In genomic region chr2:60480089-60480773, GRCh38 we compare ENCODE assay signal across 18 cellular contexts.
DNase-seq lines count a peak whose midpoint lies in the region; ATAC-seq and TF ChIP-seq lines count a peak whose summit lies in the region.
"Had no signal": no experiment of that assay in that cellular context is flagged by ENCODE, and none has a peak within 500 bp of the region (broad histone marks: within the 10 kb centered on the region; RNA-seq: fewer than 3 reads in every experiment).

No MANE protein-coding gene starts in this region.

- H3K36me3 ChIP-seq in left lung (no peaks in the 10 kb centered on the region), stomach (no peaks in the 10 kb centered on the region), gastrocnemius medialis (no peaks in the 10 kb centered on the region)
- H3K36me3 ChIP-seq: adrenal gland had no signal

- H3K9me3 Mint-ChIP-seq in brain = no peaks in the 10 kb centered on the region
- H3K9me3 Mint-ChIP-seq: activated T-cell treated with anti-CD3 and anti-CD28 coated beads, Interleukin-2, amount 50 U/mL, for 4 hours had no signal

- TF ChIP-seq EP300 in stomach (IDR thresholded peaks at IDR 0.05) = no peak

- no peaks in the 10 kb centered on the region for H3K27me3 Mint-ChIP-seq in brain

- peak in 1 of 2 donors; percentile 55 for DNase-seq in left lung
- DNase-seq in stomach = peak; percentile 57
- no peak for DNase-seq in DMS79 treated with DMSO at 0.1 percent for 48 hours (lab: John Stamatoyannopoulos, UW)
- no peak for DNase-seq in NK-92 treated with Interleukin-12 subunit alpha and Interleukin-12 subunit beta, amount 100 ng/mL, for 24 hours (lab: John Stamatoyannopoulos, UW)
- DNase-seq in gastrocnemius medialis = no peak
- DNase-seq: activated CD4-positive, alpha-beta T cell treated with anti-CD3 and anti-CD28 coated beads for 4 hours; activated T-cell treated with anti-CD3 and anti-CD28 coated beads, Interleukin-2, amount 50 U/mL, for 4 hours; adrenal gland; hippocampal formation; IMR-90; mesenchymal stem cell; NCI-H1092; posterior cingulate gyrus had no signal

- peak; percentile 36 for ATAC-seq in HG03342 (IDR thresholded peaks at IDR 0.05; ENCODE audit: unreplicated experiment)
- ATAC-seq in left lung = peak; percentile 78
- no peak for ATAC-seq in gastrocnemius medialis
- no peak for ATAC-seq in GM21526 (IDR thresholded peaks at IDR 0.05; ENCODE audit: low FRiP score, unreplicated experiment)
- ATAC-seq: activated T-cell treated with anti-CD3 and anti-CD28 coated beads, Interleukin-2, amount 50 U/mL, for 4 hours had no signal

- H3K9me3 ChIP-seq in left lung (no peaks in the 10 kb centered on the region), stomach (no peaks in the 10 kb centered on the region), gastrocnemius medialis (no peaks in the 10 kb centered on the region)
- H3K9me3 ChIP-seq: adrenal gland had no signal

- in situ Hi-C loops in gastrocnemius medialis (cut with MboI; ENCODE audit: low sequenced_read_pairs in 4 of 4) = no loop called here

- H3K4me1 Mint-ChIP-seq in brain = peaks cover 96% of the 10 kb centered on the region

- no peak overlapping the region for H3K4me3 Mint-ChIP-seq in brain
- H3K4me3 Mint-ChIP-seq: activated T-cell treated with anti-CD3 and anti-CD28 coated beads, Interleukin-2, amount 50 U/mL, for 4 hours had no signal

- intact Hi-C loops in left lung (cut with DNase I) = no loop called here
- intact Hi-C loops in stomach (cut with DNase I; ENCODE audit: low total_unique reads) = no loop called here
- intact Hi-C loops in gastrocnemius medialis (cut with DNase I; ENCODE audit: low total_unique reads) = no loop called here

- H3K4me1 ChIP-seq in left lung (peaks cover 10 to 49% of the 10 kb centered on the region in 2 donors), stomach (peaks cover 4 to 65% (median 39%) of the 10 kb centered on the region in 4 donors), gastrocnemius medialis (no peaks in the 10 kb centered on the region)

- peak overlapping the region in 1 of 2 donors; percentile 23 for H3K27ac ChIP-seq in left lung
- H3K27ac ChIP-seq in stomach = peak overlapping the region; percentile 11 to 78 (median 27)
- H3K27ac ChIP-seq in gastrocnemius medialis = no peak overlapping the region
- H3K27ac ChIP-seq: adrenal gland, C4-2B, coronary artery had no signal

- WGBS in stomach, 5 donors = 42 to 70% (median 67%) methylated on average over 3 to 4 of the region's 4 CpGs

- H3K27me3 ChIP-seq in left lung (no peaks in the 10 kb centered on the region), stomach (no peaks in the 10 kb centered on the region), gastrocnemius medialis (no peaks in the 10 kb centered on the region)
- H3K27me3 ChIP-seq: adrenal gland had no signal

- H3K36me3 Mint-ChIP-seq in brain = peaks cover 28% of the 10 kb centered on the region

- TF ChIP-seq POLR2A in stomach (IDR thresholded peaks at IDR 0.05) (no peak), gastrocnemius medialis (IDR thresholded peaks at IDR 0.05) (no peak)

- H3K4me3 ChIP-seq in left lung (no peak overlapping the region), stomach (no peak overlapping the region), gastrocnemius medialis (no peak overlapping the region)
- H3K4me3 ChIP-seq: adrenal gland, coronary artery had no signal

- peak overlapping the region in 3 of 5 experiments; percentile 29 to 76 (median 33) for H3K27ac Mint-ChIP-seq in brain

- no peak for TF ChIP-seq CTCF in brain (conservative IDR thresholded peaks at IDR 0.05)
- TF ChIP-seq CTCF in left lung (IDR thresholded peaks at IDR 0.05) = no peak
- TF ChIP-seq CTCF in stomach (IDR thresholded peaks at IDR 0.05) = no peak
- TF ChIP-seq CTCF in gastrocnemius medialis (IDR thresholded peaks at IDR 0.05 in 4 of 5, conservative IDR thresholded peaks at IDR 0.05 in 1 of 5) = no peak

Comparison
In these comparisons a context has a peak if more than half of its experiments do, and no peak if none do; other contexts are left out.
1. ATAC-seq: peak in HG03342 (single experiment) and left lung (single experiment); none in gastrocnemius medialis (0 of 2) and GM21526 (single experiment).
2. H3K27ac ChIP-seq: peak in stomach (5 of 5); none in gastrocnemius medialis (0 of 4).